Comparison of ENCODE assay signal across 21 cellular contexts in genomic region chr12:112879191-112879705, GRCh38. TPM values are rescaled to one million over a fixed set of nuclear protein-coding genes. Genes with fewer than 3 reads are reported as not detected.
"Had no signal": no experiment of that assay in that cellular context is flagged by ENCODE, and none has a peak within 500 bp of the region (broad histone marks: within the 10 kb centered on the region; RNA-seq: fewer than 3 reads in every experiment).

No MANE protein-coding gene starts in this region.

- H3K36me3 ChIP-seq: MG63, SJSA1 had no signal

- H3K27ac ChIP-seq: SJSA1, SK-N-MC had no signal

- H3K4me3 ChIP-seq: MG63, SJSA1, SK-N-MC had no signal

- DNase-seq: Karpas-422, KG1, MG63, NCI-H1092, NCI-H1105 treated with DMSO at 0.1 percent for 48 hours, NCI-H1417 treated with DMSO at 0.1 percent for 48 hours, NCI-H146, NCI-H1694 treated with DMSO at 0.1 percent for 48 hours, NCI-H1930, NCI-H2081, NCI-H2107, NCI-H2227 treated with DMSO at 0.1 percent for 48 hours, NCI-H524, NCI-H69, NCI-H774, Right ventricle myocardium superior, RPMI8226, SIG-M5 had no signal

- H3K4me1 ChIP-seq: SJSA1 had no signal

- H3K9me3 ChIP-seq: MG63, SJSA1 had no signal

- FAIRE-seq: RCC 7860 had no signal

RNA-seq across cellular contexts. Expression of gene OAS1, which starts 27.5 kb away (rescaled TPM):
- total RNA-seq: SJSA1 had no signal
